In genomic region chr6:109442393-109442924, GRCh38 we compare ENCODE assay signal across 1 cellular context.
TF ChIP-seq lines count a peak whose summit lies in the region.

No MANE protein-coding gene starts in this region.

TF ChIP-seq in HepG2, 621 proteins besides CTCF, POLR2A, EP300 and RAD21:
- TF ChIP-seq ZNF513 (CRISPR knock-in tag; conservative IDR thresholded peaks at IDR 0.05) (no peak), ZNF574 (CRISPR knock-in tag; IDR thresholded peaks at IDR 0.05) (no peak), DPF2 (CRISPR knock-in tag; IDR thresholded peaks at IDR 0.05; ENCODE audit: borderline replicate concordance, low read depth) (no peak), BCLAF1 (IDR thresholded peaks at IDR 0.05) (no peak), ZNF446 (CRISPR knock-in tag; IDR thresholded peaks at IDR 0.05) (no peak), ZGPAT (CRISPR knock-in tag; IDR thresholded peaks at IDR 0.05) (no peak), BHLHE40 (IDR thresholded peaks at IDR 0.05; ENCODE audit: low read length) (no peak), TIGD3 (CRISPR knock-in tag; IDR thresholded peaks at IDR 0.05; ENCODE audit: borderline replicate concordance) (no peak), MEIS2 (CRISPR knock-in tag; IDR thresholded peaks at IDR 0.05) (no peak), NR0B2 (CRISPR knock-in tag; IDR thresholded peaks at IDR 0.05) (no peak), ZNF576 (CRISPR knock-in tag; IDR thresholded peaks at IDR 0.05) (no peak), ZNF83 (CRISPR knock-in tag; IDR thresholded peaks at IDR 0.05; ENCODE audit: borderline replicate concordance) (no peak), TBP (CRISPR knock-in tag; IDR thresholded peaks at IDR 0.05) (no peak), ZNF777 (CRISPR knock-in tag; IDR thresholded peaks at IDR 0.05) (no peak), CENPX (CRISPR knock-in tag; IDR thresholded peaks at IDR 0.05) (no peak), MXI1 (IDR thresholded peaks at IDR 0.05; ENCODE audit: borderline replicate concordance, low read depth, low read length) (no peak)
TF ChIP-seq in HepG2: peak in this region for 0.
